ENCODE assay signal across 31 cellular contexts in the genomic region with DNA sequence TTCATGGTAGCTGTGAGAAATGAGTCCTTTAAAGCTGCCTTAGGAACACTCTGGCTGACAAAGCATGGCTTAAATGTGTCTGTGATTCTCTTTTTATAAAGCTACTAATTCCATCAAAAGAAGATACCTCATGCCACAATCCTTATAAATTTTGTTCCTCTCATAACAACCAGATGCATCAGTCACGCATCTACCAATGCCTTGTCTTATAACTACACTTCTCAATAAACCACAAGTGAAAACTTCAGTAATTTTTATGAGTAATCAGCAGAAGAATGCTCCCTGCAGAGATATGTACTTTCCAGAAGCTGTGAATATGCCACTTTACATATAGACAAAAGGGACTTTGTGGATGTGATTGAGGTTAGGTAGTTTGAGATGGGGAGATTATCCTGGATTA.
A peak's percentile ranks its signal among the peaks of the same experiment; 100 is the strongest.
DNase-seq lines count a peak whose midpoint lies in the region; ATAC-seq and TF ChIP-seq lines count a peak whose summit lies in the region.
"Had no signal": no experiment of that assay in that cellular context is flagged by ENCODE, and none has a peak within 500 bp of the region (broad histone marks: within the 10 kb centered on the region; RNA-seq: fewer than 3 reads in every experiment).

No MANE protein-coding gene starts in this region.

- DNase-seq in AG04449 (ENCODE audit: low read depth, low spot score) (peak; percentile 54), GM04504 (ENCODE audit: low read depth) (peak; percentile 42), amniotic epithelial cell (ENCODE audit: low read depth) (peak; percentile 6), foreskin melanocyte (peak; percentile 3), DMS114 treated with DMSO at 0.1 percent for 48 hours (lab: John Stamatoyannopoulos, UW; ENCODE audit: unreplicated experiment) (no peak), body of pancreas (no peak), MG63 (no peak), NOMO-1 treated with DMSO at 0.1 percent for 48 hours (lab: John Stamatoyannopoulos, UW; ENCODE audit: unreplicated experiment) (no peak)
- DNase-seq: activated CD4-positive, alpha-beta T cell treated with anti-CD3 and anti-CD28 coated beads for 1 hour; activated CD8-positive, alpha-beta memory T cell treated with anti-CD3 and anti-CD28 coated beads, Interleukin-2, amount 50 U/mL, for 48 hours; activated CD8-positive, alpha-beta T cell treated with anti-CD3 and anti-CD28 coated beads for 36 hours; activated naive CD4-positive, alpha-beta T cell treated with anti-CD3 and anti-CD28 coated beads for 36 hours; BE2C; colonic mucosa; effector CD4-positive, alpha-beta T cell; GDM1; H7; Kasumi-1; midbrain; naive B cell; NCI-H2107; NCI-H748 treated with DMSO at 0.1 percent for 48 hours; right cardiac atrium; SHP77 treated with DMSO at 0.1 percent for 48 hours; stimulated activated CD4-positive, alpha-beta T cell treated with anti-CD3 and anti-CD28 coated beads, Interleukin-12 subunit alpha, Interleukin-12 subunit beta, amount 100 ng/mL, for 4 hours; stimulated activated CD4-positive, alpha-beta T cell treated with anti-CD3 and anti-CD28 coated beads, Interleukin-4, amount 100 ng/mL, for 1 hour; stomach had no signal

- H3K27me3 ChIP-seq in body of pancreas (no peaks in the 10 kb centered on the region), MG63 (no peaks in the 10 kb centered on the region)
- H3K27me3 ChIP-seq: BE2C, cardiac muscle cell, colonic mucosa, stomach, vagina had no signal

- WGBS in body of pancreas, 2 donors: 77 to 83% methylated on average over 1 of the region's 1 CpG

- POLR2A ChIA-PET in AG04449 (lab: Yijun Ruan, JAX): interaction anchor here (0.6 to 1.1 kb wide), 2 partner anchors 175 to 179 kb away, joined by 3 read pairs; no protein-coding TSS in a partner anchor

- TF ChIP-seq CTCF in AG04449 (IDR thresholded peaks at IDR 0.05; ENCODE audit: insufficient read depth, low read length, missing control alignments): no peak
- no peak for TF ChIP-seq CTCF in body of pancreas (IDR thresholded peaks at IDR 0.05)

- H3K9me3 ChIP-seq in body of pancreas (no peaks in the 10 kb centered on the region), MG63 (no peaks in the 10 kb centered on the region)
- H3K9me3 ChIP-seq: colonic mucosa, vagina had no signal

- intact Hi-C loops in body of pancreas (cut with DNase I): no loop called here

- H3K4me3 ChIP-seq in AG04449 (ENCODE audit: low read depth, low read length) (no peak overlapping the region), body of pancreas (no peak overlapping the region), MG63 (no peak overlapping the region)
- H3K4me3 ChIP-seq: cardiac muscle cell, colonic mucosa, stomach, vagina had no signal

- ATAC-seq in body of pancreas: no peak
- ATAC-seq: activated CD8-positive, alpha-beta T cell treated with anti-CD3 and anti-CD28 coated beads for 36 hours; HepG2; Panc1; right cardiac atrium had no signal

- no peak for TF ChIP-seq POLR2A in body of pancreas (IDR thresholded peaks at IDR 0.05)

- no peak overlapping the region for H3K27ac ChIP-seq in body of pancreas
- H3K27ac ChIP-seq: cardiac muscle cell, colonic mucosa, stomach, vagina had no signal

- CTCF ChIA-PET in AG04449 (lab: Yijun Ruan, JAX): interaction anchor here (0.8 to 1.5 kb wide), 4 partner anchors 11 to 185 kb away, joined by 3 to 6 read pairs (median 4); a partner anchor contains a TSS

- H3K4me1 ChIP-seq in body of pancreas: no peaks in the 10 kb centered on the region
- H3K4me1 ChIP-seq: BE2C, colonic mucosa, stomach, vagina had no signal

- no peaks in the 10 kb centered on the region for H3K36me3 ChIP-seq in body of pancreas (replicated peaks in 1 of 2; ENCODE audit: insufficient read depth in 1 of 2, low read depth in 2 of 2)
- H3K36me3 ChIP-seq in MG63: no peaks in the 10 kb centered on the region
- H3K36me3 ChIP-seq: BE2C, cardiac muscle cell, colonic mucosa, stomach, vagina had no signal

Comparison
In these comparisons a context has a peak if more than half of its experiments do, and no peak if none do; other contexts are left out.
1. DNase-seq: peak in AG04449 (single experiment), GM04504 (single experiment), amniotic epithelial cell (single experiment) and foreskin melanocyte (single experiment); none in DMS114 treated with DMSO at 0.1 percent for 48 hours (single experiment), body of pancreas (0 of 4), MG63 (single experiment) and NOMO-1 treated with DMSO at 0.1 percent for 48 hours (single experiment).